ENCODE assay signal across 15 cellular contexts in the genomic region with DNA sequence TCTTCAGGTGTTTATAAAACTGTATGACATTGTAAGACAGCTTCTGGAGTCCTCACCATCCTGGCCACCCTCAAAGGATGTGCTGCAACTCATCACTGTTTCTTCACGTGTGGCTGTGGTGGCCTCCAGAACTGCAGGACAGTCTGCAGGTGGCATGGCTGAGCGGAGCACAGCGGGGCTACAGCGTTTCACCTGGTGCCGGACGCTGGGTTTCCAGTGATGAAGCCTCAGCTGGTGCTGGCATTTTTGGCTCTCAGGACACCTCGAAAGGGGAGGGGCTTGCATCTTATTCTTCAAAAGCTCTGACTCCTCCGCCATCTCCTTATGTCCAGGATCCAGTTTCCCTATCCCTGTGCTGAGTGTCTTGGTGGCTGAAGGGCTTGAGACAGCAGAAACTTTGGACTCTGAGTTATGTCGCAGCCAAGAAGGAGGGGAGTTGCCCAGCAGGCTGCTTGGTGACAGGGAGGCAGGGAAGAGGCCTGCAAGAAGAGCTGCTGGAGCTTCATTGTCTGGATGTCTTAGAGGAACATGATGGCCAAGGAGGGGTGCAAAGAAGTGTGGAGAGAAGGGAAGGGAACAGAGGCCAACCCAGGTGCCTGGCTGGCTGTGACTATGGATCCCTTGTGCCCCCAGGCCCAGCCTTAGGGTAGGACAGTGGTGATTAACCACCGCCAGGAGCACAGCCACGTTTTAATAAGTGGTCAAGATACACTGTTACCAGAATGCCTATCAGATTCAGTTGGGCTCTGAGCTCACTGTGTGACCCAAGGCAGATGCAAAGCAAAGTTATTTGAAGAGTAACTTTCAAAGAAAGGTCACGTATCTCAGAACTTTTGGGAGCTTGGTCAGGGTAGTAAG. TPM values are rescaled to one million over a fixed set of nuclear protein-coding genes. Genes with fewer than 3 reads are reported as not detected.
DNase-seq lines count a peak whose midpoint lies in the region; TF ChIP-seq lines count a peak whose summit lies in the region.
"Had no signal": no experiment of that assay in that cellular context is flagged by ENCODE, and none has a peak within 500 bp of the region (broad histone marks: within the 10 kb centered on the region; RNA-seq: fewer than 3 reads in every experiment).

No MANE protein-coding gene starts in this region.

- H3K36me3 ChIP-seq in mesenchymal stem cell (ENCODE audit: control insufficient read depth in 1 of 2, insufficient read depth in 2 of 2, low read depth in 1 of 2, low read length in 2 of 2) = no peaks in the 10 kb centered on the region
- H3K36me3 ChIP-seq: HAP-1, MG63 had no signal

- CTCF ChIA-PET in RWPE1 (lab: Yijun Ruan, JAX) = interaction anchor here (0.6 to 0.7 kb wide), 2 partner anchors 25 to 464 kb away, joined by 3 read pairs; no protein-coding TSS in a partner anchor

- H4K91ac ChIP-seq in mesenchymal stem cell (ENCODE audit: low read length) = no peak overlapping the region

- H2BK12ac ChIP-seq in mesenchymal stem cell (ENCODE audit: low read length in 2 of 2) = no peak overlapping the region

- POLR2A ChIA-PET in RWPE1 (lab: Yijun Ruan, JAX; ENCODE audit: low non-redundant PET) = no interaction called here

- peaks cover 1% of the 10 kb centered on the region for H3K4me1 ChIP-seq in mesenchymal stem cell (ENCODE audit: control insufficient read depth, insufficient read depth, low read depth, low read length)

- no peak overlapping the region for H2AK5ac ChIP-seq in mesenchymal stem cell (ENCODE audit: low read length, severe bottlenecking)

- H2AFZ ChIP-seq in mesenchymal stem cell (ENCODE audit: low read depth, low read length) = no peak overlapping the region

- peak overlapping the region; percentile 55 for H4K8ac ChIP-seq in mesenchymal stem cell (ENCODE audit: low read length)

- no peak overlapping the region for H3K4me2 ChIP-seq in mesenchymal stem cell (ENCODE audit: low read length, poor library complexity, severe bottlenecking)

- no peak overlapping the region for H3K18ac ChIP-seq in mesenchymal stem cell (ENCODE audit: low read depth in 1 of 2, low read length in 2 of 2)

- H3K79me1 ChIP-seq in mesenchymal stem cell (replicated peaks; ENCODE audit: low read length, poor library complexity, severe bottlenecking) = peaks cover 4% of the 10 kb centered on the region

- H3K4me3 ChIP-seq in mesenchymal stem cell (ENCODE audit: insufficient read depth in 1 of 2, low read depth in 1 of 2, low read length in 2 of 2) = peak overlapping the region in 1 of 2 experiments; percentile 26
- H3K4me3 ChIP-seq: HAP-1, MG63 had no signal

- TF ChIP-seq CTCF in RWPE1 (conservative IDR thresholded peaks at IDR 0.05; ENCODE audit: low read depth) = no peak

- H2BK120ac ChIP-seq in mesenchymal stem cell (ENCODE audit: low read depth, low read length) = no peak overlapping the region

- no peak overlapping the region for H3K9ac ChIP-seq in mesenchymal stem cell (ENCODE audit: low read length)

- 90% methylated on average over 12 of the region's 12 CpGs for WGBS in mesenchymal stem cell

- H2BK15ac ChIP-seq in mesenchymal stem cell (ENCODE audit: low read depth, poor library complexity, severe bottlenecking) = no peak overlapping the region

- H3K14ac ChIP-seq in mesenchymal stem cell (ENCODE audit: low read length in 2 of 2) = no peak overlapping the region

- no peak overlapping the region for H3K23ac ChIP-seq in mesenchymal stem cell (ENCODE audit: low read length in 2 of 2)

- no peak overlapping the region for H2BK5ac ChIP-seq in mesenchymal stem cell (ENCODE audit: low read depth, low read length, poor library complexity, severe bottlenecking)

- H3K4ac ChIP-seq in mesenchymal stem cell (ENCODE audit: low read depth in 1 of 2, low read length in 2 of 2) = no peak overlapping the region

- H3K27me3 ChIP-seq in mesenchymal stem cell (ENCODE audit: control insufficient read depth in 1 of 2, insufficient read depth in 1 of 2, low read length in 2 of 2) = no peaks in the 10 kb centered on the region
- H3K27me3 ChIP-seq: MG63 had no signal

- H3K27ac ChIP-seq in RWPE1 (0 out of 2 replicates have a peak overlapping the region, but pooled peaks have one; percentile 4), mesenchymal stem cell (ENCODE audit: low read length, poor library complexity, severe bottlenecking) (no peak overlapping the region)
- H3K27ac ChIP-seq: VCaP had no signal

- DNase-seq in HT-29 (ENCODE audit: low spot score) (peak; percentile 42), RWPE1 (ENCODE audit: low spot score) (no peak), mesenchymal stem cell (no peak), NCI-H774 (lab: John Stamatoyannopoulos, UW) (no peak), NCI-H69 (lab: John Stamatoyannopoulos, UW) (no peak)
- DNase-seq in activated naive CD4-positive, alpha-beta T cell treated with anti-CD3 and anti-CD28 coated beads, Interleukin-2, amount 50 U/mL, for 16 hours = no peak
- DNase-seq: activated CD4-positive, alpha-beta memory T cell treated with anti-CD3 and anti-CD28 coated beads for 36 hours; activated naive CD8-positive, alpha-beta T cell treated with anti-CD3 and anti-CD28 coated beads for 36 hours; activated T-cell treated with anti-CD3 and anti-CD28 coated beads, Interleukin-2, amount 50 U/mL, for 48 hours; foreskin melanocyte; MG63; NCI-H1694 treated with DMSO at 0.1 percent for 48 hours; NCI-H226 had no signal

- H3K9me3 ChIP-seq in mesenchymal stem cell (ENCODE audit: control insufficient read depth, low read length) = no peaks in the 10 kb centered on the region
- H3K9me3 ChIP-seq: HAP-1, MG63 had no signal

RNA-seq across cellular contexts. Expression of gene GTF2H5, which starts 58.7 kb away (rescaled TPM):
- total RNA-seq in HT-29 (2014; rRNA removed; shearing (Covaris generic)) = 1.5 and 1.8 TPM in 2 replicates
- 38.6 TPM for polyA plus RNA-seq in mesenchymal stem cell (2013, experiment 1 of 2)
- polyA plus RNA-seq in mesenchymal stem cell (2013, experiment 2 of 2) = 42.0 TPM

RNA-seq across cellular contexts. Expression of gene SERAC1, which starts 58.8 kb away (rescaled TPM):
- 1.1 and 3.1 TPM in 2 replicates for total RNA-seq in HT-29 (2014; rRNA removed; shearing (Covaris generic))
- polyA plus RNA-seq in mesenchymal stem cell (2013, experiment 1 of 2) = 3.5 TPM
- 3.6 TPM for polyA plus RNA-seq in mesenchymal stem cell (2013, experiment 2 of 2)
